ENCODE assay signal across 9 cellular contexts in genomic region chr12:49296034-49296835, GRCh38. TPM values are rescaled to one million over a fixed set of nuclear protein-coding genes. Genes with fewer than 3 reads are reported as not detected.
A peak's percentile ranks its signal among the peaks of the same experiment; 100 is the strongest.
DNase-seq lines count a peak whose midpoint lies in the region; ATAC-seq and TF ChIP-seq lines count a peak whose summit lies in the region.
"Had no signal": no experiment of that assay in that cellular context is flagged by ENCODE, and none has a peak within 500 bp of the region (broad histone marks: within the 10 kb centered on the region; RNA-seq: fewer than 3 reads in every experiment).

No MANE protein-coding gene starts in this region.

- H3K9me3 ChIP-seq in gastrocnemius medialis, result no peaks in the 10 kb centered on the region

- no peak overlapping the region for H3K27ac ChIP-seq in gastrocnemius medialis

- peaks cover 0 to 11% of the 10 kb centered on the region in 2 donors for H3K4me1 ChIP-seq in gastrocnemius medialis

- peaks cover 17% of the 10 kb centered on the region for H3K4me1 Mint-ChIP-seq in activated T-cell treated with anti-CD3 and anti-CD28 coated beads, Interleukin-2, amount 50 U/mL, for 72 hours (ENCODE audit: low read depth)

- H3K36me3 ChIP-seq in gastrocnemius medialis, result no peaks in the 10 kb centered on the region

- in situ Hi-C loops in GM13977 (cut with MboI; ENCODE audit: low pct_unique_long_range_greater_than_20kb, low sequenced_read_pairs, unreplicated experiment), result no loop called here
- in situ Hi-C loops in gastrocnemius medialis (cut with MboI; ENCODE audit: low sequenced_read_pairs in 4 of 4), result no loop called here

- TF ChIP-seq CTCF in GM13977 (IDR thresholded peaks at IDR 0.05; ENCODE audit: extremely low read depth, insufficient read depth, missing control alignments), result peak; percentile 85
- peak; percentile 74 for TF ChIP-seq CTCF in fibroblast of the aortic adventitia (IDR thresholded peaks at IDR 0.05; ENCODE audit: insufficient read depth, low read length)
- peak; percentile 9 to 58 (median 42) for TF ChIP-seq CTCF in gastrocnemius medialis (IDR thresholded peaks at IDR 0.05 in 4 of 5, conservative IDR thresholded peaks at IDR 0.05 in 1 of 5)

- H3K27me3 ChIP-seq in gastrocnemius medialis, result peaks cover 45 to 47% (median 46%) of the 10 kb centered on the region in 3 donors

- no peaks in the 10 kb centered on the region for H3K9me3 Mint-ChIP-seq in activated T-cell treated with anti-CD3 and anti-CD28 coated beads, Interleukin-2, amount 50 U/mL, for 72 hours

- H3K4me3 ChIP-seq in fibroblast of the aortic adventitia (ENCODE audit: low read depth, low read length) (no peak overlapping the region), gastrocnemius medialis (peak overlapping the region in 3 of 4 donors; percentile 13 to 52 (median 25))

- TF ChIP-seq POLR2A in gastrocnemius medialis (IDR thresholded peaks at IDR 0.05), result no peak

- peak overlapping the region; percentile 82 to 83 for H3K4me3 Mint-ChIP-seq in activated T-cell treated with anti-CD3 and anti-CD28 coated beads, Interleukin-2, amount 50 U/mL, for 72 hours

- DNase-seq in GM13977 (ENCODE audit: low spot score) (peak; percentile 92), NCI-H748 treated with DMSO at 0.1 percent for 48 hours (lab: John Stamatoyannopoulos, UW) (peak; percentile 74), fibroblast of the aortic adventitia (ENCODE audit: low read depth) (peak; percentile 28), gastrocnemius medialis (no peak), foreskin melanocyte (no peak)
- DNase-seq in activated T-cell treated with anti-CD3 and anti-CD28 coated beads, Interleukin-2, amount 50 U/mL, for 72 hours, result peak; percentile 79 to 82

- ATAC-seq in activated T-cell treated with anti-CD3 and anti-CD28 coated beads, Interleukin-2, amount 50 U/mL, for 72 hours (replicated peaks in 1 of 2), result peak; percentile 76 to 80
- ATAC-seq in gastrocnemius medialis (no peak), HG03135 (IDR thresholded peaks at IDR 0.05; ENCODE audit: unreplicated experiment) (no peak), HG03520 (IDR thresholded peaks at IDR 0.05; ENCODE audit: unreplicated experiment) (no peak)

- H3K36me3 Mint-ChIP-seq in activated T-cell treated with anti-CD3 and anti-CD28 coated beads, Interleukin-2, amount 50 U/mL, for 72 hours (ENCODE audit: insufficient read depth in 2 of 2), result no peaks in the 10 kb centered on the region

- H3K27ac Mint-ChIP-seq in activated T-cell treated with anti-CD3 and anti-CD28 coated beads, Interleukin-2, amount 50 U/mL, for 72 hours, result no peak overlapping the region

- intact Hi-C loops in gastrocnemius medialis (cut with DNase I; ENCODE audit: low total_unique reads), result no loop called here

- peaks cover 50% of the 10 kb centered on the region for H3K27me3 Mint-ChIP-seq in activated T-cell treated with anti-CD3 and anti-CD28 coated beads, Interleukin-2, amount 50 U/mL, for 72 hours (ENCODE audit: low read depth)

RNA-seq across cellular contexts. Expression of gene PRPH, which starts 1.3 kb away (rescaled TPM):
- 1 to 10 TPM in 1 of 2 donors, not detected in 1; 1.7 TPM for total RNA-seq in activated T-cell treated with anti-CD3 and anti-CD28 coated beads, Interleukin-2, amount 50 U/mL, for 72 hours
- total RNA-seq in fibroblast of the aortic adventitia (ENCODE audit: low replicate concordance) (0.18 and 0.33 TPM in 2 replicates), gastrocnemius medialis (not detected)
- total RNA-seq: dermis microvascular lymphatic vessel endothelial cell had no signal

RNA-seq across cellular contexts. Expression of gene TROAP, which starts 26.8 kb away (rescaled TPM):
- total RNA-seq in activated T-cell treated with anti-CD3 and anti-CD28 coated beads, Interleukin-2, amount 50 U/mL, for 72 hours, result 10 to 100 TPM; 63.8 to 77.9 TPM
- total RNA-seq in fibroblast of the aortic adventitia (ENCODE audit: low replicate concordance) (4.0 and 11.3 TPM in 2 replicates), gastrocnemius medialis (under 1 TPM in 1 of 4 donors, not detected in 3; 0.24 TPM)

RNA-seq across cellular contexts. Expression of gene TUBA1C, which starts 31.4 kb away (rescaled TPM):
- 100 to 1,000 TPM; 124 to 151 TPM for total RNA-seq in activated T-cell treated with anti-CD3 and anti-CD28 coated beads, Interleukin-2, amount 50 U/mL, for 72 hours
- total RNA-seq in fibroblast of the aortic adventitia (ENCODE audit: low replicate concordance) (54.7 and 839 TPM in 2 replicates), gastrocnemius medialis (100 to 1,000 TPM in 1 of 4 donors, 10 to 100 TPM in 3; 53.9 to 130 (median 72.5) TPM)

RNA-seq across cellular contexts. Expression of gene C1QL4, which starts 40.8 kb away (rescaled TPM):
- under 1 TPM in 1 of 2 donors, not detected in 1; 0.12 TPM for total RNA-seq in activated T-cell treated with anti-CD3 and anti-CD28 coated beads, Interleukin-2, amount 50 U/mL, for 72 hours
- total RNA-seq in fibroblast of the aortic adventitia (ENCODE audit: low replicate concordance), result 0.18 TPM in 1 of 2 replicates, not detected in the other
- total RNA-seq in gastrocnemius medialis, result not detected
- total RNA-seq: dermis microvascular lymphatic vessel endothelial cell had no signal

RNA-seq across cellular contexts. Expression of gene DNAJC22, which starts 50.5 kb away (rescaled TPM):
- total RNA-seq in activated T-cell treated with anti-CD3 and anti-CD28 coated beads, Interleukin-2, amount 50 U/mL, for 72 hours, result under 1 TPM in 1 of 2 donors, not detected in 1; 0.05 TPM
- total RNA-seq in fibroblast of the aortic adventitia (ENCODE audit: low replicate concordance) (1.6 and 2.5 TPM in 2 replicates), gastrocnemius medialis (under 1 TPM in 1 of 4 donors, not detected in 3; 0.24 TPM)

Comparison
In these comparisons a context has a peak if more than half of its experiments do, and no peak if none do; other contexts are left out.
1. DNase-seq: peak in GM13977 (single experiment), NCI-H748 treated with DMSO at 0.1 percent for 48 hours (single experiment), activated T-cell treated with anti-CD3 and anti-CD28 coated beads, Interleukin-2, amount 50 U/mL, for 72 hours (2 of 2) and fibroblast of the aortic adventitia (single experiment); none in gastrocnemius medialis (0 of 2) and foreskin melanocyte (single experiment).
2. ATAC-seq: peak in activated T-cell treated with anti-CD3 and anti-CD28 coated beads, Interleukin-2, amount 50 U/mL, for 72 hours (2 of 2); none in gastrocnemius medialis (0 of 2), HG03135 (single experiment) and HG03520 (single experiment).
3. Peak in every context shown above with its lines, with median percentiles within 50 percentile points of each other: CTCF ChIP-seq.